Comparison of ENCODE assay signal across 8 cellular contexts in genomic region chr6:138692978-138693909, GRCh38.
DNase-seq lines count a peak whose midpoint lies in the region; ATAC-seq and TF ChIP-seq lines count a peak whose summit lies in the region.

No MANE protein-coding gene starts in this region.

- peak overlapping the region; percentile 73 for H3K4me3 Mint-ChIP-seq in Caco-2 (ENCODE audit: unreplicated experiment)
- peak overlapping the region; percentile 81 for H3K4me3 Mint-ChIP-seq in activated T-cell treated with anti-CD3 and anti-CD28 coated beads, Interleukin-2, amount 50 U/mL, for 4 hours
- peak overlapping the region; percentile 84 to 94 (median 90) for H3K4me3 Mint-ChIP-seq in naive B cell
- peak overlapping the region; percentile 90 for H3K4me3 Mint-ChIP-seq in type B pancreatic cell

- H3K36me3 Mint-ChIP-seq in Caco-2 (ENCODE audit: insufficient read depth, unreplicated experiment) (no peaks in the 10 kb centered on the region), naive B cell (no peaks in the 10 kb centered on the region), type B pancreatic cell (no peaks in the 10 kb centered on the region)
- no peaks in the 10 kb centered on the region for H3K36me3 Mint-ChIP-seq in activated T-cell treated with anti-CD3 and anti-CD28 coated beads, Interleukin-2, amount 50 U/mL, for 4 hours (ENCODE audit: insufficient read depth)

- no peaks in the 10 kb centered on the region for H3K36me3 ChIP-seq in Caco-2 (ENCODE audit: control insufficient read depth, insufficient read depth, low read length)

- no peaks in the 10 kb centered on the region for H3K9me3 ChIP-seq in Caco-2

- H3K27me3 Mint-ChIP-seq in Caco-2 (ENCODE audit: insufficient read depth, unreplicated experiment) (no peaks in the 10 kb centered on the region), naive B cell (peaks cover 15 to 27% (median 24%) of the 10 kb centered on the region in 3 donors), type B pancreatic cell (peaks cover 7% of the 10 kb centered on the region)
- H3K27me3 Mint-ChIP-seq in activated T-cell treated with anti-CD3 and anti-CD28 coated beads, Interleukin-2, amount 50 U/mL, for 4 hours (ENCODE audit: low read depth), result peaks cover 38% of the 10 kb centered on the region

- POLR2A ChIA-PET in Caco-2 (lab: Charles Lee), result interaction anchor here (0.6 kb wide), 2 partner anchors 99 to 109 kb away, joined by 3 read pairs; no protein-coding TSS in a partner anchor

- peak; percentile 83 to 85 for DNase-seq in Caco-2
- peak; percentile 76 for DNase-seq in NCI-H82 (lab: John Stamatoyannopoulos, UW)
- DNase-seq in activated T-cell treated with anti-CD3 and anti-CD28 coated beads, Interleukin-2, amount 50 U/mL, for 4 hours, result peak; percentile 5
- peak; percentile 69 for DNase-seq in fibroblast of pulmonary artery (ENCODE audit: low read depth)
- DNase-seq in naive B cell, result peak; percentile 55
- DNase-seq in type B pancreatic cell (ENCODE audit: extremely low spot score, unreplicated experiment), result peak; percentile 82

- ATAC-seq in GM19395 (IDR thresholded peaks at IDR 0.05; ENCODE audit: unreplicated experiment) (peak; percentile 60), HG03378 (IDR thresholded peaks at IDR 0.05; ENCODE audit: unreplicated experiment) (peak; percentile 22), naive B cell (ENCODE audit: low read depth in 2 of 2) (peak; percentile 72 to 73)
- ATAC-seq in activated T-cell treated with anti-CD3 and anti-CD28 coated beads, Interleukin-2, amount 50 U/mL, for 4 hours, result peak; percentile 55 to 64

- no peak for TF ChIP-seq CTCF in Caco-2 (IDR thresholded peaks at IDR 0.05; ENCODE audit: insufficient read depth in 1 of 2, low read depth in 1 of 2, low read length in 1 of 2, severe bottlenecking in 1 of 2, unreplicated experiment in 1 of 2)
- peak; percentile 3 for TF ChIP-seq CTCF in fibroblast of pulmonary artery (IDR thresholded peaks at IDR 0.05; ENCODE audit: low read length, missing control alignments)
- no peak for TF ChIP-seq CTCF in type B pancreatic cell (conservative IDR thresholded peaks at IDR 0.05)

- peak overlapping the region; percentile 63 for H3K27ac Mint-ChIP-seq in Caco-2 (ENCODE audit: unreplicated experiment)
- peak overlapping the region in 2 of 6 donors; percentile 66 to 67 for H3K27ac Mint-ChIP-seq in naive B cell
- peak overlapping the region; percentile 90 for H3K27ac Mint-ChIP-seq in type B pancreatic cell

- BruUV-seq in Caco-2 (replicated peaks; lab: Mats Ljungman, UMichigan), result no TSS peak

- H3K27me3 ChIP-seq in Caco-2 (replicated peaks; ENCODE audit: control insufficient read depth, insufficient read depth, low read length), result no peaks in the 10 kb centered on the region

- H3K4me3 ChIP-seq in Caco-2 (ENCODE audit: low read depth, low read length) (peak overlapping the region; percentile 84), fibroblast of pulmonary artery (replicated peaks; ENCODE audit: low read depth, low read length) (peak overlapping the region; percentile 74)

- H3K4me1 Mint-ChIP-seq in Caco-2 (ENCODE audit: low read depth, unreplicated experiment) (no peaks in the 10 kb centered on the region), naive B cell (peaks cover 7 to 11% (median 9%) of the 10 kb centered on the region in 3 donors), type B pancreatic cell (ENCODE audit: unreplicated experiment) (no peaks in the 10 kb centered on the region)
- peaks cover 11% of the 10 kb centered on the region for H3K4me1 Mint-ChIP-seq in activated T-cell treated with anti-CD3 and anti-CD28 coated beads, Interleukin-2, amount 50 U/mL, for 4 hours (ENCODE audit: low read depth)

- H3K9me3 Mint-ChIP-seq in Caco-2 (ENCODE audit: unreplicated experiment) (no peaks in the 10 kb centered on the region), naive B cell (no peaks in the 10 kb centered on the region), type B pancreatic cell (no peaks in the 10 kb centered on the region)
- no peaks in the 10 kb centered on the region for H3K9me3 Mint-ChIP-seq in activated T-cell treated with anti-CD3 and anti-CD28 coated beads, Interleukin-2, amount 50 U/mL, for 4 hours

- H3K4me1 ChIP-seq in Caco-2, result no peaks in the 10 kb centered on the region

- intact Hi-C loops in Caco-2 (cut with micrococcal nuclease; ENCODE audit: unreplicated experiment), result loop anchor here (1.0 to 5.0 kb wide), 5 partner anchors 31 to 264 kb away; no protein-coding TSS in a partner anchor

- CTCF ChIA-PET in Caco-2 (lab: Charles Lee), result interaction anchor here (0.6 to 1.2 kb wide), 4 partner anchors 29 to 291 kb away, joined by 3 to 8 read pairs (median 4); no protein-coding TSS in a partner anchor

Comparison
In these comparisons a context has a peak if more than half of its experiments do, and no peak if none do; other contexts are left out.
1. Peak in every context shown above with its lines: DNase-seq, ATAC-seq and H3K4me3 ChIP-seq.
2. DNase-seq: peak in every context shown above with its lines; median percentile 84 in Caco-2; 82 in type B pancreatic cell; 76 in NCI-H82; 69 in fibroblast of pulmonary artery; 55 in naive B cell; 5 in activated T-cell treated with anti-CD3 and anti-CD28 coated beads, Interleukin-2, amount 50 U/mL, for 4 hours.
3. ATAC-seq: peak in every context shown above with its lines; median percentile 72 in naive B cell; 60 in GM19395; 60 in activated T-cell treated with anti-CD3 and anti-CD28 coated beads, Interleukin-2, amount 50 U/mL, for 4 hours; 22 in HG03378.